In genomic region chr6:135938588-135939215, GRCh38 we compare ENCODE assay signal across 9 cellular contexts.
DNase-seq lines count a peak whose midpoint lies in the region; ATAC-seq and TF ChIP-seq lines count a peak whose summit lies in the region.
"Had no signal": no experiment of that assay in that cellular context is flagged by ENCODE, and none has a peak within 500 bp of the region (broad histone marks: within the 10 kb centered on the region; RNA-seq: fewer than 3 reads in every experiment).

No MANE protein-coding gene starts in this region.

- no peak overlapping the region for H4K8ac ChIP-seq in mesendoderm (ENCODE audit: low read depth, low read length)

- peaks cover under 1% of the 10 kb centered on the region for H3K27me3 Mint-ChIP-seq in Caco-2 (ENCODE audit: insufficient read depth, unreplicated experiment)

- H3K4me3 ChIP-seq in Caco-2 (ENCODE audit: low read depth, low read length), result no peak overlapping the region
- H3K4me3 ChIP-seq in mesendoderm (ENCODE audit: low read length), result no peak overlapping the region

- peak in 1 of 2 experiments; percentile 21 for DNase-seq in Caco-2
- DNase-seq in NCI-H1694 (lab: John Stamatoyannopoulos, UW), result peak; percentile 43
- DNase-seq in mesendoderm, result peak; percentile 60
- no peak for DNase-seq in stimulated activated effector memory CD8-positive, alpha-beta T cell treated with anti-CD3 and anti-CD28 coated beads, Interleukin-12 subunit alpha, Interleukin-12 subunit beta, amount 100 ng/mL, for 72 hours (ENCODE audit: low spot score in 2 of 2)
- DNase-seq in T-helper 2 cell, result no peak

- no peak overlapping the region for H2BK120ac ChIP-seq in mesendoderm (ENCODE audit: low read depth, low read length)

- POLR2A ChIA-PET in Caco-2 (lab: Charles Lee), result no interaction called here

- H3K23ac ChIP-seq in mesendoderm (ENCODE audit: low read length), result no peak overlapping the region

- H3K36me3 ChIP-seq in Caco-2 (ENCODE audit: control insufficient read depth, insufficient read depth, low read length), result no peaks in the 10 kb centered on the region
- no peaks in the 10 kb centered on the region for H3K36me3 ChIP-seq in mesendoderm (ENCODE audit: control insufficient read depth, insufficient read depth, low read length)

- H3K79me2 ChIP-seq in mesendoderm (ENCODE audit: control insufficient read depth, insufficient read depth, low read length), result no peaks in the 10 kb centered on the region

- H2BK5ac ChIP-seq in mesendoderm (ENCODE audit: low read length), result no peak overlapping the region

- no peaks in the 10 kb centered on the region for H3K9me3 ChIP-seq in Caco-2

- TF ChIP-seq CTCF in Caco-2 (IDR thresholded peaks at IDR 0.05; ENCODE audit: insufficient read depth in 1 of 2, low read depth in 1 of 2, low read length in 1 of 2, severe bottlenecking in 1 of 2, unreplicated experiment in 1 of 2), result peak; percentile 29 to 45

- no peaks in the 10 kb centered on the region for H3K4me1 ChIP-seq in Caco-2
- H3K4me1 ChIP-seq in mesendoderm (ENCODE audit: control insufficient read depth, low read depth, low read length), result no peaks in the 10 kb centered on the region

- no peak overlapping the region for H2BK15ac ChIP-seq in mesendoderm (replicated peaks; ENCODE audit: low read depth)

- no peaks in the 10 kb centered on the region for H3K4me1 Mint-ChIP-seq in Caco-2 (ENCODE audit: low read depth, unreplicated experiment)
- H3K4me1 Mint-ChIP-seq in stimulated activated effector memory CD8-positive, alpha-beta T cell treated with anti-CD3 and anti-CD28 coated beads, Interleukin-12 subunit alpha, Interleukin-12 subunit beta, amount 100 ng/mL, for 72 hours, result no peaks in the 10 kb centered on the region

- H4K5ac ChIP-seq in mesendoderm (ENCODE audit: low read length), result no peak overlapping the region

- H3K27ac Mint-ChIP-seq in Caco-2 (ENCODE audit: unreplicated experiment), result no peak overlapping the region
- H3K27ac Mint-ChIP-seq in stimulated activated effector memory CD8-positive, alpha-beta T cell treated with anti-CD3 and anti-CD28 coated beads, Interleukin-12 subunit alpha, Interleukin-12 subunit beta, amount 100 ng/mL, for 72 hours, result no peak overlapping the region

- no peak overlapping the region for H2AK5ac ChIP-seq in mesendoderm (ENCODE audit: low read length)

- no peak overlapping the region for H3K56ac ChIP-seq in mesendoderm (ENCODE audit: low read length)

- no peak for ATAC-seq in GM18519 (IDR thresholded peaks at IDR 0.05; ENCODE audit: low FRiP score, unreplicated experiment)
- no peak for ATAC-seq in HG02884 (IDR thresholded peaks at IDR 0.05; ENCODE audit: unreplicated experiment)
- no peak for ATAC-seq in stimulated activated effector memory CD8-positive, alpha-beta T cell treated with anti-CD3 and anti-CD28 coated beads, Interleukin-12 subunit alpha, Interleukin-12 subunit beta, amount 100 ng/mL, for 72 hours

- no peak overlapping the region for H3K4ac ChIP-seq in mesendoderm (ENCODE audit: low read depth, low read length)

- intact Hi-C loops in Caco-2 (cut with micrococcal nuclease; ENCODE audit: unreplicated experiment), result loop anchor here (1.0 kb wide), 1 partner anchor 262 kb away; no protein-coding TSS in a partner anchor

- H3K27me3 ChIP-seq in Caco-2 (replicated peaks; ENCODE audit: control insufficient read depth, insufficient read depth, low read length), result no peaks in the 10 kb centered on the region
- no peaks in the 10 kb centered on the region for H3K27me3 ChIP-seq in mesendoderm (ENCODE audit: insufficient read depth, low read length, poor library complexity)

- no peak overlapping the region for H3K4me2 ChIP-seq in mesendoderm (ENCODE audit: low read length)

- CTCF ChIA-PET in Caco-2 (lab: Charles Lee), result no interaction called here

- H3K9me3 Mint-ChIP-seq in Caco-2 (ENCODE audit: unreplicated experiment), result no peaks in the 10 kb centered on the region
- no peaks in the 10 kb centered on the region for H3K9me3 Mint-ChIP-seq in stimulated activated effector memory CD8-positive, alpha-beta T cell treated with anti-CD3 and anti-CD28 coated beads, Interleukin-12 subunit alpha, Interleukin-12 subunit beta, amount 100 ng/mL, for 72 hours

- no CpG with 5 or more reads among the region's 10 CpGs for WGBS in mesendoderm (ENCODE audit: extremely low coverage, insufficient coverage, low lambda C conversion rate)

- BruUV-seq in Caco-2 (replicated peaks; lab: Mats Ljungman, UMichigan), result no TSS peak

- H3K36me3 Mint-ChIP-seq in Caco-2 (ENCODE audit: insufficient read depth, unreplicated experiment), result no peaks in the 10 kb centered on the region
- H3K36me3 Mint-ChIP-seq in stimulated activated effector memory CD8-positive, alpha-beta T cell treated with anti-CD3 and anti-CD28 coated beads, Interleukin-12 subunit alpha, Interleukin-12 subunit beta, amount 100 ng/mL, for 72 hours, result no peaks in the 10 kb centered on the region

- no peak overlapping the region for H3K18ac ChIP-seq in mesendoderm (ENCODE audit: low read length)

- H3K79me1 ChIP-seq in mesendoderm (ENCODE audit: low read length), result no peaks in the 10 kb centered on the region

- H3K27ac ChIP-seq in cingulate gyrus (ENCODE audit: low read depth, low read length) (peak overlapping the region; percentile 51), mesendoderm (ENCODE audit: low read depth, low read length) (no peak overlapping the region)
- H3K27ac ChIP-seq: epithelial cell of prostate had no signal

- no peak overlapping the region for H3K4me3 Mint-ChIP-seq in Caco-2 (ENCODE audit: unreplicated experiment)
- no peak overlapping the region for H3K4me3 Mint-ChIP-seq in stimulated activated effector memory CD8-positive, alpha-beta T cell treated with anti-CD3 and anti-CD28 coated beads, Interleukin-12 subunit alpha, Interleukin-12 subunit beta, amount 100 ng/mL, for 72 hours

- H3K9ac ChIP-seq in mesendoderm (ENCODE audit: low read length), result no peak overlapping the region

Comparison
In these comparisons a context has a peak if more than half of its experiments do, and no peak if none do; other contexts are left out.
1. DNase-seq: peak in NCI-H1694 (single experiment) and mesendoderm (single experiment); none in stimulated activated effector memory CD8-positive, alpha-beta T cell treated with anti-CD3 and anti-CD28 coated beads, Interleukin-12 subunit alpha, Interleukin-12 subunit beta, amount 100 ng/mL, for 72 hours (0 of 2) and T-helper 2 cell (0 of 5).